In genomic region chr3:171419457-171419856, GRCh38 we compare ENCODE assay signal across 1 cellular context.
TF ChIP-seq lines count a peak whose summit lies in the region.

No MANE protein-coding gene starts in this region.

TF ChIP-seq in GM12878, 131 proteins besides CTCF, POLR2A, EP300 and RAD21 (continued from another document):
- TF ChIP-seq CUX1 (IDR thresholded peaks at IDR 0.05; ENCODE audit: insufficient replicate concordance, low read depth, low read length), result no peak
- no peak for TF ChIP-seq SREBF1 (IDR thresholded peaks at IDR 0.05; ENCODE audit: low read length)
- no peak for TF ChIP-seq MXI1 (IDR thresholded peaks at IDR 0.05; ENCODE audit: low read depth, low read length)
- TF ChIP-seq GATAD2B (conservative IDR thresholded peaks at IDR 0.05; ENCODE audit: low read depth), result no peak
- no peak for TF ChIP-seq IRF4 (IDR thresholded peaks at IDR 0.05; ENCODE audit: low read depth, low read length)
- TF ChIP-seq ASH2L (IDR thresholded peaks at IDR 0.05; ENCODE audit: borderline replicate concordance, low read depth), result no peak
- TF ChIP-seq ETV6 (conservative IDR thresholded peaks at IDR 0.05 in 1 of 2, IDR thresholded peaks at IDR 0.05 in 1 of 2; ENCODE audit: borderline replicate concordance in 1 of 2, low read depth in 1 of 2), result no peak
- no peak for TF ChIP-seq NR2C1 (IDR thresholded peaks at IDR 0.05)
- no peak for TF ChIP-seq CREM (IDR thresholded peaks at IDR 0.05; ENCODE audit: low read depth)
- no peak for TF ChIP-seq DPF2 (IDR thresholded peaks at IDR 0.05)
